Comparison of ENCODE assay signal across 21 cellular contexts in the genomic region with DNA sequence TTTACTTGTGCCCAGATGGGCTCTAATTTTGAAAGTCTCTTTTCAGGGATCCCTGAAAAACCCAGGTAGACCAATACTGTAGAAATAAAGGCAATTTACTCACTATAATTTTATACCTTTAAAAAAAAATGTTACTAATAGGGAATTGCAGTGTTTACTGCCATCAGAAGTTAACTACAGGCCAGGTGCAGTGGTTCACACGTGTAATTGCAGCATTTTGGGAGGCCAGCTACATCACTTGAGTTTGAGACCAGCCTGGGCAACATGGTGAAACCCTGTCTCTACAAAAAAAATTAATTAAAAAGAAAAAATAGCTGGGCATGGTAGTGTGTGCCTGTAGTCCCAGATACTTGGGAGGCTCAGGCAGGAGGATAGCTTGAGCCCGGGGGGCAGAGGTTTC.
"Had no signal": no experiment of that assay in that cellular context is flagged by ENCODE, and none has a peak within 500 bp of the region (broad histone marks: within the 10 kb centered on the region; RNA-seq: fewer than 3 reads in every experiment).

No MANE protein-coding gene starts in this region.

- DNase-seq: activated CD4-positive, alpha-beta T cell treated with anti-CD3 and anti-CD28 coated beads for 4 hours; activated CD8-positive, alpha-beta memory T cell treated with anti-CD3 and anti-CD28 coated beads, Interleukin-2, amount 50 U/mL, for 4 hours; activated CD8-positive, alpha-beta T cell treated with anti-CD3 and anti-CD28 coated beads, Interleukin-2, amount 10 ng/mL, durations not matched to agents 7 days and 5 days; activated gamma-delta T cell treated with Interleukin-2 at 50 U/mL for 16 hours; activated T-cell treated with anti-CD3 and anti-CD28 coated beads, Interleukin-2, amount 50 U/mL, for 48 hours; brain microvascular endothelial cell; cortex of kidney; effector CD4-positive, alpha-beta T cell; glutamatergic neuron; kidney glomerular epithelial cell; left ventricle myocardium superior; mesenchymal stem cell; posterior cingulate gyrus; stimulated activated CD4-positive, alpha-beta T cell treated with anti-CD3 and anti-CD28 coated beads, Interleukin-15, amount 100 ng/mL, for 24 hours; stimulated activated CD4-positive, alpha-beta T cell treated with anti-CD3 and anti-CD28 coated beads, Interleukin-4, amount 100 ng/mL, for 1 hour; T-helper 1 cell had no signal

- H3K27ac ChIP-seq: brain microvascular endothelial cell, skin epidermis had no signal

- H3K4me3 Mint-ChIP-seq: activated CD8-positive, alpha-beta T cell treated with anti-CD3 and anti-CD28 coated beads, Interleukin-2, amount 10 ng/mL, durations not matched to agents 7 days and 5 days; natural killer cell treated with Interleukin-12 subunit alpha and Interleukin-12 subunit beta and Interleukin-15 and Interleukin-18, amount 100 ng/mL, for 72 hours had no signal

- H3K27ac Mint-ChIP-seq: activated CD8-positive, alpha-beta T cell treated with anti-CD3 and anti-CD28 coated beads, Interleukin-2, amount 10 ng/mL, durations not matched to agents 7 days and 5 days; natural killer cell treated with Interleukin-12 subunit alpha and Interleukin-12 subunit beta and Interleukin-15 and Interleukin-18, amount 100 ng/mL, for 72 hours had no signal

- H3K36me3 ChIP-seq: brain microvascular endothelial cell had no signal

- H3K4me3 ChIP-seq: skin epidermis had no signal

- H3K27me3 Mint-ChIP-seq: activated naive CD8-positive, alpha-beta T cell; central memory CD8-positive, alpha-beta T cell; natural killer cell treated with Interleukin-12 subunit alpha and Interleukin-12 subunit beta and Interleukin-15 and Interleukin-18, amount 100 ng/mL, for 72 hours; stimulated activated naive CD8-positive, alpha-beta T cell treated with anti-CD3 and anti-CD28 coated beads, Interleukin-15, Interleukin-2, amounts not matched to agents 100 ng/mL and 50 ng/mL, for 24 hours had no signal

- H3K27me3 ChIP-seq: brain microvascular endothelial cell had no signal

- ATAC-seq: activated CD8-positive, alpha-beta T cell treated with anti-CD3 and anti-CD28 coated beads, Interleukin-2, amount 10 ng/mL, durations not matched to agents 7 days and 5 days; left ventricle myocardium superior; natural killer cell treated with Interleukin-12 subunit alpha and Interleukin-12 subunit beta and Interleukin-15 and Interleukin-18, amount 100 ng/mL, for 72 hours had no signal

- H3K9me3 Mint-ChIP-seq: central memory CD8-positive, alpha-beta T cell; natural killer cell treated with Interleukin-12 subunit alpha and Interleukin-12 subunit beta and Interleukin-15 and Interleukin-18, amount 100 ng/mL, for 72 hours had no signal
